ENCODE assay signal across 1 cellular context in genomic region chr16:85027349-85027967, GRCh38.
TF ChIP-seq lines count a peak whose summit lies in the region.

A gene with protein sequence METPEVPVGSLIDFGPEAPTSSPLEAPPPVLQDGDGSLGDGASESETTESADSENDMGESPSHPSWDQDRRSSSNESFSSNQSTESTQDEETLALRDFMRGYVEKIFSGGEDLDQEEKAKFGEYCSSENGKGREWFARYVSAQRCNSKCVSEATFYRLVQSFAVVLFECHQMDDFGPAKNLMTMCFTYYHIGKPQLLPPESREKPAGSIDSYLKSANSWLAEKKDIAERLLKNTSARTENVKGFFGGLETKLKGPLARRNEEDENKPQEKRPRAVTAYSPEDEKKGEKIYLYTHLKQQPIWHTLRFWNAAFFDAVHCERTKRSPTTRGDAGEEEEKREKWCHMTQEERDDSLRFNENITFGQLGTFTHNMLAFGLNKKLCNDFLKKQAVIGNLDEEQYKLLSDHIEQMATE (plus strand): TSS chr16:85027795. CDS start chr16:85067072, 39,277 bp downstream.

TF ChIP-seq in K562, 482 proteins besides CTCF, POLR2A, EP300 and RAD21 (continued from another document and continues in another):
- TF ChIP-seq, protein P1, sequence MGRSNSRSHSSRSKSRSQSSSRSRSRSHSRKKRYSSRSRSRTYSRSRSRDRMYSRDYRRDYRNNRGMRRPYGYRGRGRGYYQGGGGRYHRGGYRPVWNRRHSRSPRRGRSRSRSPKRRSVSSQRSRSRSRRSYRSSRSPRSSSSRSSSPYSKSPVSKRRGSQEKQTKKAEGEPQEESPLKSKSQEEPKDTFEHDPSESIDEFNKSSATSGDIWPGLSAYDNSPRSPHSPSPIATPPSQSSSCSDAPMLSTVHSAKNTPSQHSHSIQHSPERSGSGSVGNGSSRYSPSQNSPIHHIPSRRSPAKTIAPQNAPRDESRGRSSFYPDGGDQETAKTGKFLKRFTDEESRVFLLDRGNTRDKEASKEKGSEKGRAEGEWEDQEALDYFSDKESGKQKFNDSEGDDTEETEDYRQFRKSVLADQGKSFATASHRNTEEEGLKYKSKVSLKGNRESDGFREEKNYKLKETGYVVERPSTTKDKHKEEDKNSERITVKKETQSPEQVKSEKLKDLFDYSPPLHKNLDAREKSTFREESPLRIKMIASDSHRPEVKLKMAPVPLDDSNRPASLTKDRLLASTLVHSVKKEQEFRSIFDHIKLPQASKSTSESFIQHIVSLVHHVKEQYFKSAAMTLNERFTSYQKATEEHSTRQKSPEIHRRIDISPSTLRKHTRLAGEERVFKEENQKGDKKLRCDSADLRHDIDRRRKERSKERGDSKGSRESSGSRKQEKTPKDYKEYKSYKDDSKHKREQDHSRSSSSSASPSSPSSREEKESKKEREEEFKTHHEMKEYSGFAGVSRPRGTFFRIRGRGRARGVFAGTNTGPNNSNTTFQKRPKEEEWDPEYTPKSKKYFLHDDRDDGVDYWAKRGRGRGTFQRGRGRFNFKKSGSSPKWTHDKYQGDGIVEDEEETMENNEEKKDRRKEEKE (IDR thresholded peaks at IDR 0.05; ENCODE audit: borderline replicate concordance in 1 of 2, control insufficient read depth in 1 of 2, low read depth in 2 of 2, low read length in 1 of 2), result no peak
- no peak for TF ChIP-seq ZNF282 (CRISPR knock-in tag; IDR thresholded peaks at IDR 0.05)
- TF ChIP-seq RREB1 (CRISPR knock-in tag; IDR thresholded peaks at IDR 0.05), result 0 out of 2 replicates have a peak, but pooled peaks have one; percentile 85
- 0 out of 2 replicates have a peak, but pooled peaks have one; percentile 25 for TF ChIP-seq FOSL1 (tag; conservative IDR thresholded peaks at IDR 0.05)
- TF ChIP-seq, protein P2, sequence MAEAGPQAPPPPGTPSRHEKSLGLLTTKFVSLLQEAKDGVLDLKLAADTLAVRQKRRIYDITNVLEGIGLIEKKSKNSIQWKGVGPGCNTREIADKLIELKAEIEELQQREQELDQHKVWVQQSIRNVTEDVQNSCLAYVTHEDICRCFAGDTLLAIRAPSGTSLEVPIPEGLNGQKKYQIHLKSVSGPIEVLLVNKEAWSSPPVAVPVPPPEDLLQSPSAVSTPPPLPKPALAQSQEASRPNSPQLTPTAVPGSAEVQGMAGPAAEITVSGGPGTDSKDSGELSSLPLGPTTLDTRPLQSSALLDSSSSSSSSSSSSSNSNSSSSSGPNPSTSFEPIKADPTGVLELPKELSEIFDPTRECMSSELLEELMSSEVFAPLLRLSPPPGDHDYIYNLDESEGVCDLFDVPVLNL (CRISPR knock-in tag; IDR thresholded peaks at IDR 0.05; ENCODE audit: low read depth), result 0 out of 2 replicates have a peak, but pooled peaks have one; percentile 57
- no peak for TF ChIP-seq NELFE (IDR thresholded peaks at IDR 0.05; ENCODE audit: insufficient read depth, insufficient read length)
- peak; percentile 69 for TF ChIP-seq HNRNPLL (IDR thresholded peaks at IDR 0.05; ENCODE audit: low read depth, low read length, poor library complexity, severe bottlenecking)
- peak; percentile 89 for TF ChIP-seq E2F1 (CRISPR knock-in tag; IDR thresholded peaks at IDR 0.05)
- TF ChIP-seq SRSF9 (IDR thresholded peaks at IDR 0.05; ENCODE audit: borderline replicate concordance, low read depth, low read length), result no peak
- TF ChIP-seq NBN (IDR thresholded peaks at IDR 0.05; ENCODE audit: low read depth), result 0 out of 2 replicates have a peak, but pooled peaks have one; percentile 38
- peak; percentile 71; the same call in 1 of the 2 replicates for TF ChIP-seq TCF15 (CRISPR knock-in tag; IDR thresholded peaks at IDR 0.05)
- TF ChIP-seq ZNF311 (CRISPR knock-in tag; IDR thresholded peaks at IDR 0.05), result peak; percentile 37; the same call in 1 of the 2 replicates
- TF ChIP-seq MBD2 (IDR thresholded peaks at IDR 0.05; ENCODE audit: borderline replicate concordance, low read depth), result peak; percentile 58; the same call in 1 of the 2 replicates
- peak; percentile 51; the same call in 1 of the 2 replicates for TF ChIP-seq MAX (CRISPR knock-in tag; IDR thresholded peaks at IDR 0.05)
- TF ChIP-seq BRD9 (IDR thresholded peaks at IDR 0.05; ENCODE audit: low read depth, partially characterized antibody), result no peak
- TF ChIP-seq BACH1 (tag; IDR thresholded peaks at IDR 0.05), result no peak
- TF ChIP-seq GMEB1 (CRISPR knock-in tag; IDR thresholded peaks at IDR 0.05), result peak; percentile 74
- 0 out of 2 replicates have a peak, but pooled peaks have one; percentile 49 for TF ChIP-seq TARDBP (IDR thresholded peaks at IDR 0.05)
- peak; percentile 99 for TF ChIP-seq RAD51 (IDR thresholded peaks at IDR 0.05; ENCODE audit: borderline replicate concordance, low read depth)
- peak; percentile 52 for TF ChIP-seq SETDB1 (IDR thresholded peaks at IDR 0.05; ENCODE audit: low read length)
- TF ChIP-seq, protein P3, sequence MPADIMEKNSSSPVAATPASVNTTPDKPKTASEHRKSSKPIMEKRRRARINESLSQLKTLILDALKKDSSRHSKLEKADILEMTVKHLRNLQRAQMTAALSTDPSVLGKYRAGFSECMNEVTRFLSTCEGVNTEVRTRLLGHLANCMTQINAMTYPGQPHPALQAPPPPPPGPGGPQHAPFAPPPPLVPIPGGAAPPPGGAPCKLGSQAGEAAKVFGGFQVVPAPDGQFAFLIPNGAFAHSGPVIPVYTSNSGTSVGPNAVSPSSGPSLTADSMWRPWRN (IDR thresholded peaks at IDR 0.05; ENCODE audit: low read depth), result peak; percentile 36; the same call in 1 of the 2 replicates
- peak; percentile 46; the same call in 1 of the 2 replicates for TF ChIP-seq GABPA (tag; conservative IDR thresholded peaks at IDR 0.05; ENCODE audit: low read depth)
- no peak for TF ChIP-seq PHB2 (IDR thresholded peaks at IDR 0.05; ENCODE audit: low read depth)
- TF ChIP-seq, protein P4, sequence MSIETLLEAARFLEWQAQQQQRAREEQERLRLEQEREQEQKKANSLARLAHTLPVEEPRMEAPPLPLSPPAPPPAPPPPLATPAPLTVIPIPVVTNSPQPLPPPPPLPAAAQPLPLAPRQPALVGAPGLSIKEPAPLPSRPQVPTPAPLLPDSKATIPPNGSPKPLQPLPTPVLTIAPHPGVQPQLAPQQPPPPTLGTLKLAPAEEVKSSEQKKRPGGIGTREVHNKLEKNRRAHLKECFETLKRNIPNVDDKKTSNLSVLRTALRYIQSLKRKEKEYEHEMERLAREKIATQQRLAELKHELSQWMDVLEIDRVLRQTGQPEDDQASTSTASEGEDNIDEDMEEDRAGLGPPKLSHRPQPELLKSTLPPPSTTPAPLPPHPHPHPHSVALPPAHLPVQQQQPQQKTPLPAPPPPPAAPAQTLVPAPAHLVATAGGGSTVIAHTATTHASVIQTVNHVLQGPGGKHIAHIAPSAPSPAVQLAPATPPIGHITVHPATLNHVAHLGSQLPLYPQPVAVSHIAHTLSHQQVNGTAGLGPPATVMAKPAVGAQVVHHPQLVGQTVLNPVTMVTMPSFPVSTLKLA (conservative IDR thresholded peaks at IDR 0.05), result peak in 1 of 2 experiments; percentile 84; a peak in 3 of 4 replicates
- TF ChIP-seq ZC3H8 (IDR thresholded peaks at IDR 0.05), result no peak
- peak; percentile 94 for TF ChIP-seq PBX2 (CRISPR knock-in tag; IDR thresholded peaks at IDR 0.05; ENCODE audit: low read depth)
- TF ChIP-seq PBX2 (tag; conservative IDR thresholded peaks at IDR 0.05; ENCODE audit: low read depth), result no peak
